ENCODE assay signal across 9 cellular contexts in genomic region chr2:181953773-181954537, GRCh38. TPM values are rescaled to one million over a fixed set of nuclear protein-coding genes. Genes with fewer than 3 reads are reported as not detected.
A peak's percentile ranks its signal among the peaks of the same experiment; 100 is the strongest.
DNase-seq lines count a peak whose midpoint lies in the region; ATAC-seq lines count a peak whose summit lies in the region.
"Had no signal": no experiment of that assay in that cellular context is flagged by ENCODE, and none has a peak within 500 bp of the region (broad histone marks: within the 10 kb centered on the region; RNA-seq: fewer than 3 reads in every experiment).

No MANE protein-coding gene starts in this region.

- no peaks in the 10 kb centered on the region for H3K9me3 ChIP-seq in aorta (ENCODE audit: control insufficient read depth, low read length)
- H3K9me3 ChIP-seq: BLaER1 treated with 17β-estradiol and CSF1 and Interleukin-3, amounts not matched to agents 10 nM and 100 nM had no signal

- 1 to 2% methylated on average over 14 to 19 of the region's 19 CpGs for WGBS in aorta, 2 donors

- DNase-seq in NCI-H82 (lab: John Stamatoyannopoulos, UW) (peak; percentile 26), NCI-H82 treated with DMSO at 0.1 percent for 48 hours (lab: John Stamatoyannopoulos, UW; ENCODE audit: unreplicated experiment) (no peak), RPMI8226 (peak; percentile 74), glomerular visceral epithelial cell (ENCODE audit: extremely low spot score) (peak; percentile 41), pulmonary artery endothelial cell (ENCODE audit: low read depth, low spot score) (peak; percentile 17), aorta (peak; percentile 58 to 76)
- peak in 3 of 4 experiments; percentile 27 to 49 (median 30) for DNase-seq in activated naive CD4-positive, alpha-beta T cell (lab: John Stamatoyannopoulos, UW)

- ATAC-seq in HG03066 (IDR thresholded peaks at IDR 0.05; ENCODE audit: low read depth, unreplicated experiment) (peak; percentile 69), aorta (ENCODE audit: low FRiP score) (peak; percentile 75)

- intact Hi-C loops in aorta (cut with DNase I) = loop anchor here (2.0 to 10.0 kb wide), 4 partner anchors 111 to 211 kb away; no protein-coding TSS in a partner anchor

- peak overlapping the region; percentile 16 to 29 for H3K4me3 ChIP-seq in aorta (ENCODE audit: low read length in 2 of 2)
- H3K4me3 ChIP-seq: BLaER1 treated with 17β-estradiol and CSF1 and Interleukin-3, amounts not matched to agents 10 nM and 100 nM had no signal

- H3K27me3 ChIP-seq in aorta (ENCODE audit: control insufficient read depth in 1 of 2, insufficient read depth in 2 of 2, low read length in 1 of 2) = no peaks in the 10 kb centered on the region
- H3K27me3 ChIP-seq: BLaER1 treated with 17β-estradiol and CSF1 and Interleukin-3, amounts not matched to agents 10 nM and 100 nM had no signal

- no peaks in the 10 kb centered on the region for H3K36me3 ChIP-seq in aorta (ENCODE audit: control insufficient read depth in 1 of 2, insufficient read depth in 2 of 2, low read length in 1 of 2)
- H3K36me3 ChIP-seq: BLaER1 treated with 17β-estradiol and CSF1 and Interleukin-3, amounts not matched to agents 10 nM and 100 nM had no signal

- H3K4me1 ChIP-seq in aorta (ENCODE audit: control insufficient read depth in 1 of 2, insufficient read depth in 2 of 2, low read length in 2 of 2) = no peaks in the 10 kb centered on the region

- H3K27ac ChIP-seq in aorta (ENCODE audit: low read depth in 1 of 2, low read length in 2 of 2) = no peak overlapping the region
- H3K27ac ChIP-seq: BLaER1 treated with 17β-estradiol and CSF1 and Interleukin-3, amounts not matched to agents 10 nM and 100 nM had no signal

RNA-seq across cellular contexts. Expression of gene PPP1R1C, which starts 31.7 kb away (rescaled TPM):
- total RNA-seq in pulmonary artery endothelial cell (0.07 TPM in 1 of 2 replicates, not detected in the other), aorta (1 to 10 TPM in 1 of 2 donors, under 1 TPM in 1; 0.81 to 1.6 TPM)
- polyA plus RNA-seq in aorta = 1 to 10 TPM in 1 of 2 donors, under 1 TPM in 1; 0.54 to 1.4 TPM
